Comparison of ENCODE assay signal across 28 cellular contexts in genomic region chr12:104846056-104846762, GRCh38.
A peak's percentile ranks its signal among the peaks of the same experiment; 100 is the strongest.
DNase-seq lines count a peak whose midpoint lies in the region; ATAC-seq and TF ChIP-seq lines count a peak whose summit lies in the region.
"Had no signal": no experiment of that assay in that cellular context is flagged by ENCODE, and none has a peak within 500 bp of the region (broad histone marks: within the 10 kb centered on the region; RNA-seq: fewer than 3 reads in every experiment).

No MANE protein-coding gene starts in this region.

- H3K9me3 Mint-ChIP-seq in T-cell = no peaks in the 10 kb centered on the region
- H3K9me3 Mint-ChIP-seq: activated naive CD4-positive, alpha-beta T cell treated with anti-CD3 and anti-CD28 coated beads, Interleukin-2, amount 50 U/mL, for 24 hours; CD8-positive, alpha-beta memory T cell; dendritic cell treated with granulocyte-macrophage colony-stimulating factor and Interleukin-4, amounts not matched to agents 40 ng/mL and 50 ng/mL, for 4 days; naive thymus-derived CD4-positive, alpha-beta T cell; WTC11 had no signal

- ATAC-seq in T-cell (replicated peaks in 1 of 4) = no peak
- ATAC-seq: naive thymus-derived CD4-positive, alpha-beta T cell; WTC11 had no signal

- H3K4me1 ChIP-seq in GM23248 (ENCODE audit: insufficient read depth) (peaks cover 15% of the 10 kb centered on the region), adipocyte (ENCODE audit: control insufficient read depth, insufficient read depth, low read length) (peaks cover 12% of the 10 kb centered on the region)
- H3K4me1 ChIP-seq: BE2C, esophagus muscularis mucosa, left ventricle myocardium inferior had no signal

- no peak overlapping the region for H3K9ac ChIP-seq in GM23248
- no peak overlapping the region for H3K9ac ChIP-seq in adipocyte (ENCODE audit: low read length)

- no peaks in the 10 kb centered on the region for H3K79me2 ChIP-seq in GM23248 (ENCODE audit: insufficient read depth)

- no peak for TF ChIP-seq CTCF in fibroblast of villous mesenchyme (IDR thresholded peaks at IDR 0.05; ENCODE audit: insufficient read depth, low read depth, low read length)

- peaks cover 4% of the 10 kb centered on the region for H3K36me3 Mint-ChIP-seq in T-cell
- H3K36me3 Mint-ChIP-seq: WTC11 had no signal

- H3K27ac ChIP-seq in GM23248 (no peak overlapping the region), caudate nucleus (ENCODE audit: low read depth, low read length) (no peak overlapping the region)
- H3K27ac ChIP-seq: esophagus muscularis mucosa, left ventricle myocardium inferior, stomach, tibial artery had no signal

- WGBS in GM23248 (ENCODE audit: low coverage in 1 of 2, low lambda C conversion rate in 2 of 2, missing lambda C conversion rate in 2 of 2), 2 experiments = 98 to 100% methylated on average over 2 of the region's 2 CpGs

- peaks cover 9% of the 10 kb centered on the region; the same call in 1 of the 2 replicates for H3F3A ChIP-seq in GM23248 (ENCODE audit: insufficient read depth)

- H3K27me3 Mint-ChIP-seq in T-cell = peaks cover 6 to 7% of the 10 kb centered on the region in 2 donors
- H3K27me3 Mint-ChIP-seq: dendritic cell treated with granulocyte-macrophage colony-stimulating factor and Interleukin-4, amounts not matched to agents 40 ng/mL and 50 ng/mL, for 4 days had no signal

- H3K4me3 ChIP-seq in GM23248 (no peak overlapping the region), adipocyte (ENCODE audit: low read length) (no peak overlapping the region), fibroblast of villous mesenchyme (ENCODE audit: low read depth, low read length) (no peak overlapping the region), H7 (ENCODE audit: insufficient read depth, low read depth, low read length) (no peak overlapping the region)
- H3K4me3 ChIP-seq: esophagus muscularis mucosa, left ventricle myocardium inferior, stomach, tibial artery had no signal

- DNase-seq in AG08396 (ENCODE audit: low spot score) (peak; percentile 23), GM23248 (peak; percentile 51), adipocyte (ENCODE audit: low read depth) (peak; percentile 22), fibroblast of villous mesenchyme (ENCODE audit: low read depth) (peak; percentile 4), caudate nucleus (lab: John Stamatoyannopoulos, UW) (no peak), T-cell (no peak), H7 (no peak), NCI-H1417 (lab: John Stamatoyannopoulos, UW) (no peak)
- DNase-seq: anterior cingulate cortex; BE2C; CD8-positive, alpha-beta memory T cell; central memory CD4-positive, alpha-beta T cell; DMS 273 treated with DMSO at 0.1 percent for 48 hours; islet precursor cell; left ventricle myocardium inferior; midbrain; naive thymus-derived CD4-positive, alpha-beta T cell; NCI-H187 treated with DMSO at 0.1 percent for 48 hours; NCI-H526; nucleus accumbens; Right ventricle myocardium superior; stomach; T1000; tibial artery had no signal

- CTCF ChIA-PET in T-cell (lab: Charles Lee) = no interaction called here

- no peaks in the 10 kb centered on the region; the same call in 1 of the 2 replicates for H3K36me3 ChIP-seq in GM23248 (ENCODE audit: low read depth)
- peaks cover 6% of the 10 kb centered on the region for H3K36me3 ChIP-seq in adipocyte (ENCODE audit: control insufficient read depth, insufficient read depth, low read length, severe bottlenecking)
- no peaks in the 10 kb centered on the region for H3K36me3 ChIP-seq in H7 (replicated peaks; ENCODE audit: control insufficient read depth, insufficient read depth, low read length)
- H3K36me3 ChIP-seq: BE2C, esophagus muscularis mucosa, left ventricle myocardium inferior had no signal

- peak overlapping the region; percentile 49 for H3K4me2 ChIP-seq in GM23248 (ENCODE audit: unreplicated experiment)

- H3K9me2 ChIP-seq in GM23248 (ENCODE audit: insufficient read depth) = no peaks in the 10 kb centered on the region

- POLR2A ChIA-PET in T-cell (lab: Charles Lee) = no interaction called here

- in situ Hi-C loops in GM23248 (cut with MboI) = no loop called here

- H3K27me3 ChIP-seq in GM23248 (replicated peaks; ENCODE audit: insufficient read depth) = no peaks in the 10 kb centered on the region
- no peaks in the 10 kb centered on the region for H3K27me3 ChIP-seq in adipocyte (replicated peaks; ENCODE audit: control insufficient read depth, insufficient read depth, low read length)
- no peaks in the 10 kb centered on the region for H3K27me3 ChIP-seq in H7 (ENCODE audit: control insufficient read depth, insufficient read depth, low read length)
- H3K27me3 ChIP-seq: BE2C, esophagus muscularis mucosa, stomach, tibial artery had no signal

- no peak overlapping the region for H2AFZ ChIP-seq in GM23248

- no peak overlapping the region for H3K27ac Mint-ChIP-seq in T-cell
- H3K27ac Mint-ChIP-seq: activated naive CD4-positive, alpha-beta T cell treated with anti-CD3 and anti-CD28 coated beads, Interleukin-2, amount 50 U/mL, for 24 hours; CD8-positive, alpha-beta memory T cell; dendritic cell treated with granulocyte-macrophage colony-stimulating factor and Interleukin-4, amounts not matched to agents 40 ng/mL and 50 ng/mL, for 4 days; naive thymus-derived CD4-positive, alpha-beta T cell; WTC11 had no signal

- no peaks in the 10 kb centered on the region for H4K20me1 ChIP-seq in GM23248 (ENCODE audit: insufficient read depth)

- H3K4me1 Mint-ChIP-seq in T-cell = no peaks in the 10 kb centered on the region
- H3K4me1 Mint-ChIP-seq: activated naive CD4-positive, alpha-beta T cell treated with anti-CD3 and anti-CD28 coated beads, Interleukin-2, amount 50 U/mL, for 24 hours; naive thymus-derived CD4-positive, alpha-beta T cell had no signal

- no peak overlapping the region for H3K4me3 Mint-ChIP-seq in T-cell
- H3K4me3 Mint-ChIP-seq: activated naive CD4-positive, alpha-beta T cell treated with anti-CD3 and anti-CD28 coated beads, Interleukin-2, amount 50 U/mL, for 24 hours; CD8-positive, alpha-beta memory T cell; dendritic cell treated with granulocyte-macrophage colony-stimulating factor and Interleukin-4, amounts not matched to agents 40 ng/mL and 50 ng/mL, for 4 days; naive thymus-derived CD4-positive, alpha-beta T cell; WTC11 had no signal

- H3K9me3 ChIP-seq in GM23248 (ENCODE audit: low read depth) (no peaks in the 10 kb centered on the region), adipocyte (ENCODE audit: control insufficient read depth, low read length) (no peaks in the 10 kb centered on the region)
- H3K9me3 ChIP-seq: BE2C, esophagus muscularis mucosa, left ventricle myocardium inferior, stomach, tibial artery had no signal

Comparison
In these comparisons a context has a peak if more than half of its experiments do, and no peak if none do; other contexts are left out.
1. DNase-seq: peak in AG08396 (single experiment), GM23248 (single experiment), adipocyte (single experiment) and fibroblast of villous mesenchyme (single experiment); none in caudate nucleus (0 of 61), T-cell (0 of 34), H7 (single experiment) and NCI-H1417 (0 of 3).